Comparison of ENCODE assay signal across 25 cellular contexts in the genomic region with DNA sequence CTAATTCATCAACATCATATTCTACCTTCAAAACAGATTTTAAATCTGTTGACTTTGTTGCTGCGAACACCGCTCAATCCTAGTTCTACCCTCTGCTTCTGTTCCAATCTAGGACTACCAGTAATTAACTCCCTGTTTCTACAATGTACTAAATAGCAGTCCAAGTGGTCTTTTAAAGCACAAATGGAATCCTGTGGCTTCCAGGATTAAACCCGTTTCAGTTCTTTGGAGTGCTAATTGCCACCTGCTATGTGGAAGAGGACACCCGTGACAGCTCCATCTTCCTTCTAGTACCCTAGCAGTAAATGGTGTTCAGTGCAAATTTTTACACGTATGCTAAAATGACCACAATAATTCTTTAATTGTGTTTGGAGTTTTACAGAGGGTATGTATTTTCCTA.
"Had no signal": no experiment of that assay in that cellular context is flagged by ENCODE, and none has a peak within 500 bp of the region (broad histone marks: within the 10 kb centered on the region; RNA-seq: fewer than 3 reads in every experiment).

No MANE protein-coding gene starts in this region.

- H3K27me3 ChIP-seq: Peyer's patch, SJSA1 had no signal

- H3K4me3 ChIP-seq: Peyer's patch, SJSA1 had no signal

- H3K27ac ChIP-seq: Peyer's patch, SJSA1 had no signal

- H3K36me3 ChIP-seq: Peyer's patch, SJSA1 had no signal

- H3K9me3 ChIP-seq: Peyer's patch, SJSA1, SK-N-SH had no signal

- H3K4me1 ChIP-seq: Peyer's patch, SJSA1 had no signal

- ATAC-seq: activated CD4-positive, alpha-beta T cell treated with anti-CD3 and anti-CD28 coated beads for 36 hours; activated CD4-positive, CD25-positive, alpha-beta regulatory T cell treated with anti-CD3 and anti-CD28 coated beads, Interleukin-2, amount 50 U/mL, for 24 hours; activated CD8-positive, alpha-beta memory T cell treated with anti-CD3 and anti-CD28 coated beads, Interleukin-2, amount 10 ng/mL, durations not matched to agents 7 days and 5 days; activated naive CD8-positive, alpha-beta T cell treated with anti-CD3 and anti-CD28 coated beads, Interleukin-2, amount 50 U/mL, for 24 hours; PC-3 had no signal

- DNase-seq: activated CD4-positive, alpha-beta memory T cell treated with anti-CD3 and anti-CD28 coated beads, Interleukin-2, amount 10 ng/mL, durations not matched to agents 7 days and 5 days; activated CD4-positive, alpha-beta T cell treated with anti-CD3 and anti-CD28 coated beads for 36 hours; activated CD8-positive, alpha-beta memory T cell treated with anti-CD3 and anti-CD28 coated beads for 24 hours; activated CD8-positive, alpha-beta memory T cell treated with anti-CD3 and anti-CD28 coated beads, Interleukin-2, amount 10 ng/mL, durations not matched to agents 7 days and 5 days; activated CD8-positive, alpha-beta memory T cell treated with anti-CD3 and anti-CD28 coated beads, Interleukin-2, amount 50 U/mL, for 48 hours; activated effector memory CD4-positive, alpha-beta T cell treated with Interleukin-2 at 50 U/mL for 16 hours; activated naive CD4-positive, alpha-beta T cell treated with anti-CD3 and anti-CD28 coated beads, Interleukin-2, amount 10 ng/mL, durations not matched to agents 7 days and 5 days; activated naive CD8-positive, alpha-beta T cell treated with anti-CD3 and anti-CD28 coated beads, Interleukin-2, amount 50 U/mL, for 24 hours; activated T-cell treated with anti-CD3 and anti-CD28 coated beads, Interleukin-2, amount 50 U/mL, for 48 hours; anterior cingulate cortex; caudate nucleus; NCI-H1092 treated with DMSO at 0.1 percent for 48 hours; NCI-H1694; NCI-H1930; NCI-H2081 treated with DMSO at 0.1 percent for 48 hours; NCI-H2171; NCI-H510A; NCI-H526; PC-3; Peyer's patch; RPMI8226; SHP77 treated with DMSO at 0.1 percent for 48 hours; SK-N-SH had no signal
